In the genomic region with DNA sequence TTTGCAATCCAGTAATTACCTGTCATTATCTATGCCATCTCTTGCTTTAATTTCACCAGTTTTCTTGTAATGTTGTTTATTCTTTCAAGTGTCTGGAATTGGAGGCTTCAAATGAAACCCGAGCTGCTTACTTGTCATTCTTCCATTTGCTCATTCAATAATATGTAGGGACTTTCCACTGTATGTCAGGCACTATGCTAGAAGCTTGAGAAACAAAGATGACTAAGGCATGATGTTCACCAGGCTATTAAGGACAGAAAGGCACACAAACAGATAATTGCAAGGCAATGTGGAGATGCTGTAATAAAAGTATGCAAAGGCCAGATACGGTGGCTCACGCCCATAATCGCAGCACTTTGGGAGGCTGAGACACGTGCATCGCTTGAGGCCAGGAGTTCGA, we compare ENCODE assay signal across 20 cellular contexts.
DNase-seq lines count a peak whose midpoint lies in the region; ATAC-seq and TF ChIP-seq lines count a peak whose summit lies in the region.
"Had no signal": no experiment of that assay in that cellular context is flagged by ENCODE, and none has a peak within 500 bp of the region (broad histone marks: within the 10 kb centered on the region; RNA-seq: fewer than 3 reads in every experiment).

No MANE protein-coding gene starts in this region.

- POLR2A ChIA-PET in MCF 10A (lab: Yijun Ruan, JAX) (no interaction called here), PC-9 (lab: Charles Lee; ENCODE audit: unreplicated experiment) (no interaction called here)

- peaks cover 10% of the 10 kb centered on the region for H3K4me1 Mint-ChIP-seq in MCF 10A (ENCODE audit: insufficient read depth, unreplicated experiment)
- H3K4me1 Mint-ChIP-seq: GM23338, natural killer cell had no signal

- no TSS peak for BruUV-seq in MCF 10A (replicated peaks; lab: Mats Ljungman, UMichigan)
- BruUV-seq in PC-9 (replicated peaks; lab: Mats Ljungman, UMichigan), result no TSS peak

- no peak overlapping the region for H3K4me2 ChIP-seq in PC-9
- H3K4me2 ChIP-seq: GM23338 had no signal

- no peak overlapping the region for H3K27ac ChIP-seq in breast epithelium
- H3K27ac ChIP-seq in PC-9, result peak overlapping the region; percentile 38
- H3K27ac ChIP-seq: dorsolateral prefrontal cortex, parathyroid adenoma, RWPE1, sigmoid colon, thyroid gland had no signal

- H4K20me1 ChIP-seq in PC-9 (ENCODE audit: insufficient read depth), result no peaks in the 10 kb centered on the region

- no peak for TF ChIP-seq POLR2A in breast epithelium (IDR thresholded peaks at IDR 0.05)

- ATAC-seq in HG03139 (IDR thresholded peaks at IDR 0.05; ENCODE audit: unreplicated experiment), result no peak
- ATAC-seq in GM21360 (IDR thresholded peaks at IDR 0.05; ENCODE audit: unreplicated experiment), result no peak
- ATAC-seq: GM23338, natural killer cell had no signal

- H3K9me3 ChIP-seq in breast epithelium (no peaks in the 10 kb centered on the region), PC-9 (ENCODE audit: insufficient read depth, low read depth) (no peaks in the 10 kb centered on the region)
- H3K9me3 ChIP-seq: sigmoid colon, thyroid gland had no signal

- no peaks in the 10 kb centered on the region for H3K36me3 Mint-ChIP-seq in MCF 10A (ENCODE audit: insufficient read depth, unreplicated experiment)
- H3K36me3 Mint-ChIP-seq: natural killer cell had no signal

- DNase-seq in MCF 10A (ENCODE audit: unreplicated experiment) (peak; percentile 47), breast epithelium (ENCODE audit: low spot score in 2 of 2) (no peak), NCI-H146 (lab: John Stamatoyannopoulos, UW) (peak; percentile 78), PC-9 (peak in 1 of 2 experiments; percentile 76), NCI-H1092 treated with DMSO at 0.1 percent for 48 hours (lab: John Stamatoyannopoulos, UW) (no peak)
- no peak for DNase-seq in activated CD4-positive, alpha-beta T cell treated with anti-CD3 and anti-CD28 coated beads for 4 hours
- DNase-seq: activated effector memory CD4-positive, alpha-beta T cell treated with Interleukin-2 at 50 U/mL for 16 hours; caudate nucleus; dorsolateral prefrontal cortex; Kasumi-1; natural killer cell; NCI-H187 treated with DMSO at 0.1 percent for 48 hours; sigmoid colon; stimulated activated naive CD4-positive, alpha-beta T cell treated with Interleukin-2 at 50 U/mL for 16 hours; thyroid gland had no signal

- H3K9me3 Mint-ChIP-seq in MCF 10A (ENCODE audit: unreplicated experiment), result peaks cover 11% of the 10 kb centered on the region
- H3K9me3 Mint-ChIP-seq: GM23338, natural killer cell had no signal

- intact Hi-C loops in MCF 10A (cut with micrococcal nuclease), result no loop called here
- intact Hi-C loops in breast epithelium (cut with DNase I; ENCODE audit: low total_unique reads), result loop anchor here (10.0 kb wide), 1 partner anchor 815 kb away; no protein-coding TSS in a partner anchor
- intact Hi-C loops in PC-9 (cut with micrococcal nuclease; ENCODE audit: unreplicated experiment), result no loop called here

- no peak for TF ChIP-seq CTCF in MCF 10A (IDR thresholded peaks at IDR 0.05; ENCODE audit: unreplicated experiment)
- no peak for TF ChIP-seq CTCF in breast epithelium (IDR thresholded peaks at IDR 0.05)
- TF ChIP-seq CTCF in PC-9 (conservative IDR thresholded peaks at IDR 0.05), result no peak

- H2AFZ ChIP-seq in PC-9, result no peak overlapping the region
- H2AFZ ChIP-seq: GM23338, parathyroid adenoma had no signal

- H3K36me3 ChIP-seq in breast epithelium (no peaks in the 10 kb centered on the region), PC-9 (ENCODE audit: low read depth) (no peaks in the 10 kb centered on the region)
- H3K36me3 ChIP-seq: sigmoid colon, thyroid gland had no signal

- H3K79me2 ChIP-seq in PC-9 (ENCODE audit: low read depth), result no peaks in the 10 kb centered on the region
- H3K79me2 ChIP-seq: parathyroid adenoma had no signal

- H3K4me3 ChIP-seq in breast epithelium (no peak overlapping the region), PC-9 (no peak overlapping the region)
- H3K4me3 ChIP-seq: dorsolateral prefrontal cortex, GM23338, sigmoid colon, thyroid gland had no signal

- H3K27me3 ChIP-seq in breast epithelium (peaks cover 0 to 5% of the 10 kb centered on the region in 2 donors), PC-9 (ENCODE audit: insufficient read depth, low read depth) (no peaks in the 10 kb centered on the region)
- H3K27me3 ChIP-seq: sigmoid colon, thyroid gland had no signal

- no peaks in the 10 kb centered on the region for H3K27me3 Mint-ChIP-seq in MCF 10A (ENCODE audit: insufficient read depth, unreplicated experiment)

- H3K4me1 ChIP-seq in breast epithelium, result no peaks in the 10 kb centered on the region
- no peaks in the 10 kb centered on the region for H3K4me1 ChIP-seq in PC-9 (replicated peaks; ENCODE audit: insufficient read depth)
- H3K4me1 ChIP-seq: parathyroid adenoma, sigmoid colon, thyroid gland had no signal

- no peak overlapping the region for H3K27ac Mint-ChIP-seq in MCF 10A (ENCODE audit: low read depth, unreplicated experiment)
- H3K27ac Mint-ChIP-seq: GM23338, natural killer cell had no signal

- no peaks in the 10 kb centered on the region for H3K9me2 ChIP-seq in PC-9 (ENCODE audit: insufficient read depth)

- no peak overlapping the region for H3K4me3 Mint-ChIP-seq in MCF 10A (ENCODE audit: unreplicated experiment)
- H3K4me3 Mint-ChIP-seq: GM23338, natural killer cell had no signal

- H3F3A ChIP-seq in PC-9 (ENCODE audit: insufficient read depth, low read depth), result peaks cover 6% of the 10 kb centered on the region; the same call in 1 of the 2 replicates

- CTCF ChIA-PET in MCF 10A (lab: Yijun Ruan, JAX), result interaction anchor here (0.6 kb wide), 1 partner anchor 875 kb away, joined by 3 read pairs; no protein-coding TSS in a partner anchor
- CTCF ChIA-PET in PC-9 (lab: Charles Lee), result no interaction called here

Comparison
In these comparisons a context has a peak if more than half of its experiments do, and no peak if none do; other contexts are left out.
1. DNase-seq: peak in MCF 10A (single experiment) and NCI-H146 (single experiment); none in breast epithelium (0 of 2), NCI-H1092 treated with DMSO at 0.1 percent for 48 hours (single experiment) and activated CD4-positive, alpha-beta T cell treated with anti-CD3 and anti-CD28 coated beads for 4 hours (0 of 2).